Comparison of ENCODE assay signal across 10 cellular contexts in the genomic region with DNA sequence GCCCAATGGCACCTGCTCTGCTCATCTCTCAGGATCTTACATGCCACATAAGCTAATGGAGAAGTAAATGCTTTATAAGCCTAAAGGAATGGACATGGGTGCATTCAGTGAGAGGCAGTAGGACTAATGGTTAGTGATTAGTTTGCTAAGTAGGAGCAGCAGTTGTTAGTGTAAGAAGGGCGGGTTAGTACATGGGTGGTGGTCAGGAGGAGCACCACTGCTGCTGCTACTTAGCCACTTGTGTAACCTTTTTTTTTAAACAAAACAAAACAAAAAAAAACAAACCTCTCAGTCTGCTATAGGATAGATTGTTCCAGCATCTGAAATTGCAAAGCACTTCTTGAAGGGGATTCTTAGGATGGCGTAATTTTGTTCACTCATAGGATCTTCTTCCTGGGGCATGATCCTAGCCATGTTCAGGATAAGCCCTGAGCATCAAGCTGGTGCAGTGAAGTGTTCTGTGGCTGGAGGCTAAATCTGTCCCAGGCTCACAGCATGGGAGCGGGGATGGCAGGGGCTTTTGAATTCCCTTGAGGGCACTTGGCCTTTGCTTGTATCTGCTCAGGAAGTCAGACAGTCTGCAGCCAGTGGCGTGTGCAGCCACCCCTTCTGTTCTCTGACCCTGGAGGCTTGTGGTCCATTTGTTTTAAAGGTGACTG.
DNase-seq lines count a peak whose midpoint lies in the region; ATAC-seq, FAIRE-seq and TF ChIP-seq lines count a peak whose summit lies in the region.
"Had no signal": no experiment of that assay in that cellular context is flagged by ENCODE, and none has a peak within 500 bp of the region (broad histone marks: within the 10 kb centered on the region; RNA-seq: fewer than 3 reads in every experiment).

No MANE protein-coding gene starts in this region.

- FAIRE-seq in D721Med (lab: Jason Lieb, UNC) = peak; percentile 25
- FAIRE-seq: keratinocyte had no signal

- peaks cover 88% of the 10 kb centered on the region for H3K4me1 Mint-ChIP-seq in activated CD8-positive, alpha-beta memory T cell treated with anti-CD3 and anti-CD28 coated beads, Interleukin-2, amount 10 ng/mL, durations not matched to agents 7 days and 5 days

- peak; percentile 48 for DNase-seq in D721Med (ENCODE audit: insufficient read length, low spot score)
- DNase-seq in choroid plexus epithelial cell (ENCODE audit: low read depth) = peak; percentile 55
- DNase-seq in substantia nigra (lab: John Stamatoyannopoulos, UW) = no peak
- DNase-seq in pons (ENCODE audit: low spot score) = no peak
- no peak for DNase-seq in activated CD8-positive, alpha-beta memory T cell treated with anti-CD3 and anti-CD28 coated beads, Interleukin-2, amount 10 ng/mL, durations not matched to agents 7 days and 5 days
- no peak for DNase-seq in NCI-H510A (lab: John Stamatoyannopoulos, UW)
- DNase-seq: colonic mucosa had no signal

- no peak overlapping the region for H3K27ac ChIP-seq in substantia nigra (ENCODE audit: low read depth, low read length, poor library complexity, severe bottlenecking)
- H3K27ac ChIP-seq: colonic mucosa had no signal

- peak; percentile 64 for ATAC-seq in GM19452 (IDR thresholded peaks at IDR 0.05; ENCODE audit: unreplicated experiment)
- peak; percentile 79 for ATAC-seq in HG03432 (IDR thresholded peaks at IDR 0.05; ENCODE audit: unreplicated experiment)
- no peak for ATAC-seq in activated CD8-positive, alpha-beta memory T cell treated with anti-CD3 and anti-CD28 coated beads, Interleukin-2, amount 10 ng/mL, durations not matched to agents 7 days and 5 days

- H3K27ac Mint-ChIP-seq in activated CD8-positive, alpha-beta memory T cell treated with anti-CD3 and anti-CD28 coated beads, Interleukin-2, amount 10 ng/mL, durations not matched to agents 7 days and 5 days = no peak overlapping the region

- no peaks in the 10 kb centered on the region for H3K27me3 Mint-ChIP-seq in activated CD8-positive, alpha-beta memory T cell treated with anti-CD3 and anti-CD28 coated beads, Interleukin-2, amount 10 ng/mL, durations not matched to agents 7 days and 5 days

- CTCF ChIA-PET in activated CD8-positive, alpha-beta memory T cell treated with anti-CD3 and anti-CD28 coated beads, Interleukin-2, amount 10 ng/mL, durations not matched to agents 7 days and 5 days (lab: Charles Lee) = interaction anchor here (1.2 to 1.8 kb wide), 3 partner anchors 11 to 139 kb away, joined by 3 to 5 read pairs (median 5); a partner anchor contains a TSS

- TF ChIP-seq CTCF in D721Med (IDR thresholded peaks at IDR 0.05; ENCODE audit: insufficient read depth, missing control alignments) (no peak), choroid plexus epithelial cell (conservative IDR thresholded peaks at IDR 0.05; ENCODE audit: low read depth, low read length) (no peak)

- H3K4me3 Mint-ChIP-seq in activated CD8-positive, alpha-beta memory T cell treated with anti-CD3 and anti-CD28 coated beads, Interleukin-2, amount 10 ng/mL, durations not matched to agents 7 days and 5 days = no peak overlapping the region

- H3K36me3 Mint-ChIP-seq in activated CD8-positive, alpha-beta memory T cell treated with anti-CD3 and anti-CD28 coated beads, Interleukin-2, amount 10 ng/mL, durations not matched to agents 7 days and 5 days = peaks cover 25% of the 10 kb centered on the region

- no peaks in the 10 kb centered on the region for H3K9me3 Mint-ChIP-seq in activated CD8-positive, alpha-beta memory T cell treated with anti-CD3 and anti-CD28 coated beads, Interleukin-2, amount 10 ng/mL, durations not matched to agents 7 days and 5 days (ENCODE audit: low read depth)

- H3K4me3 ChIP-seq in choroid plexus epithelial cell (ENCODE audit: low read depth, low read length) = no peak overlapping the region
- H3K4me3 ChIP-seq: colonic mucosa had no signal

Comparison
In these comparisons a context has a peak if more than half of its experiments do, and no peak if none do; other contexts are left out.
1. DNase-seq: peak in D721Med (single experiment) and choroid plexus epithelial cell (single experiment); none in substantia nigra (0 of 49), pons (single experiment), activated CD8-positive, alpha-beta memory T cell treated with anti-CD3 and anti-CD28 coated beads, Interleukin-2, amount 10 ng/mL, durations not matched to agents 7 days and 5 days (single experiment) and NCI-H510A (single experiment).